In genomic region chr6:17039266-17039665, GRCh38 we compare ENCODE assay signal across 32 cellular contexts.
"Had no signal": no experiment of that assay in that cellular context is flagged by ENCODE, and none has a peak within 500 bp of the region (broad histone marks: within the 10 kb centered on the region; RNA-seq: fewer than 3 reads in every experiment).

No MANE protein-coding gene starts in this region.

- ATAC-seq: activated naive CD4-positive, alpha-beta T cell treated with anti-CD3 and anti-CD28 coated beads, Interleukin-2, amount 50 U/mL, for 72 hours; activated T-cell treated with anti-CD3 and anti-CD28 coated beads, Interleukin-2, amount 50 U/mL, for 4 hours had no signal

- H3K27ac ChIP-seq: VCaP had no signal

- H3K9me3 ChIP-seq: MG63 had no signal

- H3K4me3 ChIP-seq: MG63 had no signal

- DNase-seq: activated B cell treated with CpG ODN at 0.5 μM for 24 hours; activated CD4-positive, alpha-beta memory T cell treated with anti-CD3 and anti-CD28 coated beads for 36 hours; activated CD4-positive, alpha-beta T cell treated with anti-CD3 and anti-CD28 coated beads for 4 hours; activated CD4-positive, alpha-beta T cell treated with anti-CD3 and anti-CD28 coated beads, Interleukin-2, amount 50 U/mL, for 1 hour; activated CD4-positive, CD25-positive, alpha-beta regulatory T cell treated with anti-CD3 and anti-CD28 coated beads, Interleukin-2, amount 50 U/mL, for 72 hours; activated CD8-positive, alpha-beta memory T cell treated with anti-CD3 and anti-CD28 coated beads, Interleukin-2, amount 50 U/mL, for 4 hours; activated gamma-delta T cell treated with Interleukin-2 at 50 U/mL for 16 hours; activated naive CD4-positive, alpha-beta T cell treated with anti-CD3 and anti-CD28 coated beads for 36 hours; activated T-cell treated with anti-CD3 and anti-CD28 coated beads for 4 hours; activated T-cell treated with anti-CD3 and anti-CD28 coated beads, Interleukin-2, amount 50 U/mL, for 4 hours; amniotic stem cell; aorta; caudate nucleus; cerebellar nuclear complex; Karpas-422; KBM-7; MG63; NCI-H1048; NCI-H1105 treated with DMSO at 0.1 percent for 48 hours; NCI-H1436; NCI-H187; NCI-H2081; NCI-H2171 treated with DMSO at 0.1 percent for 48 hours; NCI-H2227 treated with DMSO at 0.1 percent for 48 hours; NCI-H524 treated with DMSO at 0.1 percent for 48 hours; Right ventricle myocardium superior; SW 1271; T-helper 1 cell; T-helper 2 cell; T-helper 9 cell had no signal

- H3K27me3 ChIP-seq: MG63 had no signal

- H3K36me3 ChIP-seq: MG63 had no signal
